ENCODE assay signal across 2 cellular contexts in the genomic region with DNA sequence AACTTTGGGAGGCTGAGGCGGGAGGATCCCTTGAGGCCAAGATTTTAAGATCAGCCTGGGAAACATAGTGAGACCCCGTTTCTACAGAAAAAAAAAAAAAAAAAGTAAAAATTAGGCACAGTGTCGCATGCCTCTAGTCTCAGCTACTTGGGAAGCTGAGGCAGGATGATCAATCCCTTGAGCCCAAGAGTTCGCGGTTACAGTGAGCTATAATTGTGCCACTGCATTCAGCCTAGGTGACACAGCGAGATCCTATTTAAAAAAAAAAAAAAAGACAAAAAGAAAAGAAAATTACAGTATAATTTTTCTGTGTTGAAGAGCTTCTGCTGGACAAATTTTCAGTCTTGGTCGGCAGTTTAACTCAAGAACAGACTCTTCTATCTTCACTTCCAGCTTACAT.
TF ChIP-seq lines count a peak whose summit lies in the region.

No MANE protein-coding gene starts in this region.

TF ChIP-seq in GM12878, 131 proteins besides CTCF, POLR2A, EP300 and RAD21 (continued from another document):
- TF ChIP-seq, protein P1, sequence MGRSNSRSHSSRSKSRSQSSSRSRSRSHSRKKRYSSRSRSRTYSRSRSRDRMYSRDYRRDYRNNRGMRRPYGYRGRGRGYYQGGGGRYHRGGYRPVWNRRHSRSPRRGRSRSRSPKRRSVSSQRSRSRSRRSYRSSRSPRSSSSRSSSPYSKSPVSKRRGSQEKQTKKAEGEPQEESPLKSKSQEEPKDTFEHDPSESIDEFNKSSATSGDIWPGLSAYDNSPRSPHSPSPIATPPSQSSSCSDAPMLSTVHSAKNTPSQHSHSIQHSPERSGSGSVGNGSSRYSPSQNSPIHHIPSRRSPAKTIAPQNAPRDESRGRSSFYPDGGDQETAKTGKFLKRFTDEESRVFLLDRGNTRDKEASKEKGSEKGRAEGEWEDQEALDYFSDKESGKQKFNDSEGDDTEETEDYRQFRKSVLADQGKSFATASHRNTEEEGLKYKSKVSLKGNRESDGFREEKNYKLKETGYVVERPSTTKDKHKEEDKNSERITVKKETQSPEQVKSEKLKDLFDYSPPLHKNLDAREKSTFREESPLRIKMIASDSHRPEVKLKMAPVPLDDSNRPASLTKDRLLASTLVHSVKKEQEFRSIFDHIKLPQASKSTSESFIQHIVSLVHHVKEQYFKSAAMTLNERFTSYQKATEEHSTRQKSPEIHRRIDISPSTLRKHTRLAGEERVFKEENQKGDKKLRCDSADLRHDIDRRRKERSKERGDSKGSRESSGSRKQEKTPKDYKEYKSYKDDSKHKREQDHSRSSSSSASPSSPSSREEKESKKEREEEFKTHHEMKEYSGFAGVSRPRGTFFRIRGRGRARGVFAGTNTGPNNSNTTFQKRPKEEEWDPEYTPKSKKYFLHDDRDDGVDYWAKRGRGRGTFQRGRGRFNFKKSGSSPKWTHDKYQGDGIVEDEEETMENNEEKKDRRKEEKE (IDR thresholded peaks at IDR 0.05), result no peak
- TF ChIP-seq CBX5 (IDR thresholded peaks at IDR 0.05; ENCODE audit: low read depth), result no peak
- TF ChIP-seq EGR1 (IDR thresholded peaks at IDR 0.05; ENCODE audit: borderline replicate concordance in 1 of 2, low read depth in 2 of 2, low read length in 2 of 2), result no peak
- TF ChIP-seq TBL1XR1 (IDR thresholded peaks at IDR 0.05; ENCODE audit: low read depth, low read length), result no peak
- no peak for TF ChIP-seq RUNX3 (IDR thresholded peaks at IDR 0.05; ENCODE audit: low read length)
- TF ChIP-seq STAT1 (conservative IDR thresholded peaks at IDR 0.05), result no peak
- TF ChIP-seq, protein P2, sequence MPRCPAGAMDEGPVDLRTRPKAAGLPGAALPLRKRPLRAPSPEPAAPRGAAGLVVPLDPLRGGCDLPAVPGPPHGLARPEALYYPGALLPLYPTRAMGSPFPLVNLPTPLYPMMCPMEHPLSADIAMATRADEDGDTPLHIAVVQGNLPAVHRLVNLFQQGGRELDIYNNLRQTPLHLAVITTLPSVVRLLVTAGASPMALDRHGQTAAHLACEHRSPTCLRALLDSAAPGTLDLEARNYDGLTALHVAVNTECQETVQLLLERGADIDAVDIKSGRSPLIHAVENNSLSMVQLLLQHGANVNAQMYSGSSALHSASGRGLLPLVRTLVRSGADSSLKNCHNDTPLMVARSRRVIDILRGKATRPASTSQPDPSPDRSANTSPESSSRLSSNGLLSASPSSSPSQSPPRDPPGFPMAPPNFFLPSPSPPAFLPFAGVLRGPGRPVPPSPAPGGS (IDR thresholded peaks at IDR 0.05; ENCODE audit: borderline replicate concordance, insufficient read depth, low read depth, low read length, poor library complexity, severe bottlenecking), result no peak

TF ChIP-seq in neural cell, 6 proteins besides CTCF, POLR2A, EP300 and RAD21 (continued from another document):
- TF ChIP-seq, protein P3, sequence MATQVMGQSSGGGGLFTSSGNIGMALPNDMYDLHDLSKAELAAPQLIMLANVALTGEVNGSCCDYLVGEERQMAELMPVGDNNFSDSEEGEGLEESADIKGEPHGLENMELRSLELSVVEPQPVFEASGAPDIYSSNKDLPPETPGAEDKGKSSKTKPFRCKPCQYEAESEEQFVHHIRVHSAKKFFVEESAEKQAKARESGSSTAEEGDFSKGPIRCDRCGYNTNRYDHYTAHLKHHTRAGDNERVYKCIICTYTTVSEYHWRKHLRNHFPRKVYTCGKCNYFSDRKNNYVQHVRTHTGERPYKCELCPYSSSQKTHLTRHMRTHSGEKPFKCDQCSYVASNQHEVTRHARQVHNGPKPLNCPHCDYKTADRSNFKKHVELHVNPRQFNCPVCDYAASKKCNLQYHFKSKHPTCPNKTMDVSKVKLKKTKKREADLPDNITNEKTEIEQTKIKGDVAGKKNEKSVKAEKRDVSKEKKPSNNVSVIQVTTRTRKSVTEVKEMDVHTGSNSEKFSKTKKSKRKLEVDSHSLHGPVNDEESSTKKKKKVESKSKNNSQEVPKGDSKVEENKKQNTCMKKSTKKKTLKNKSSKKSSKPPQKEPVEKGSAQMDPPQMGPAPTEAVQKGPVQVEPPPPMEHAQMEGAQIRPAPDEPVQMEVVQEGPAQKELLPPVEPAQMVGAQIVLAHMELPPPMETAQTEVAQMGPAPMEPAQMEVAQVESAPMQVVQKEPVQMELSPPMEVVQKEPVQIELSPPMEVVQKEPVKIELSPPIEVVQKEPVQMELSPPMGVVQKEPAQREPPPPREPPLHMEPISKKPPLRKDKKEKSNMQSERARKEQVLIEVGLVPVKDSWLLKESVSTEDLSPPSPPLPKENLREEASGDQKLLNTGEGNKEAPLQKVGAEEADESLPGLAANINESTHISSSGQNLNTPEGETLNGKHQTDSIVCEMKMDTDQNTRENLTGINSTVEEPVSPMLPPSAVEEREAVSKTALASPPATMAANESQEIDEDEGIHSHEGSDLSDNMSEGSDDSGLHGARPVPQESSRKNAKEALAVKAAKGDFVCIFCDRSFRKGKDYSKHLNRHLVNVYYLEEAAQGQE (IDR thresholded peaks at IDR 0.05; ENCODE audit: borderline replicate concordance), result no peak
- TF ChIP-seq SMC3 (conservative IDR thresholded peaks at IDR 0.05; ENCODE audit: poor library complexity), result no peak
- TF ChIP-seq POLR2AphosphoS5 (IDR thresholded peaks at IDR 0.05), result no peak
- no peak for TF ChIP-seq EZH2 (IDR thresholded peaks at IDR 0.05; ENCODE audit: borderline replicate concordance, insufficient read depth, low read length, poor library complexity, severe bottlenecking)
- no peak for TF ChIP-seq TAF1 (IDR thresholded peaks at IDR 0.05; ENCODE audit: low read depth)
